ENCODE assay signal across 4 cellular contexts in the genomic region with DNA sequence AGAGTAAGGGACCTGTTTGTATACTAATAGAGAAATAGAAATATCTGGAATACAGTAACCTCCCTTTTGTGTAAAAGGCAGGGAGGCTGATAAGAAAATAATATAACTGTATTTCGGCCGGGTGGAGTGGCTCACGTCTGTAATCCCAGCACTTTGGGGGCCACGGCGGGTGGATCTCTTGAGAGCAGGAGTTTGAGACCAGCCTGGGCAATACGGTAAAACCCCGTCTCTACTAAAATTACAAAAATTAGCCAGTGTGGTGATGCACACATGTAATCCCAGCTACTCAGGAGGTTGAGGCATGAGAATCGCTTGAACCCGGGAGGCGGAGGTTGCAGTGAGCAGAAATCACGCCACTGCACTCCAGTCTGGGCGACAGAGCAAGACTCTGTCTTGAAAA. TPM values are rescaled to one million over a fixed set of nuclear protein-coding genes. Genes with fewer than 3 reads are reported as not detected.
"Had no signal": no experiment of that assay in that cellular context is flagged by ENCODE, and none has a peak within 500 bp of the region (broad histone marks: within the 10 kb centered on the region; RNA-seq: fewer than 3 reads in every experiment).

No MANE protein-coding gene starts in this region.

RNA-seq across cellular contexts. Expression of gene RIPPLY3, which starts 11.2 kb away (rescaled TPM):
- total RNA-seq: Right ventricle myocardium inferior, RPMI7951, SJCRH30, SK-MEL-5 had no signal
